22 cellular contexts compared by ENCODE assay signal in the genomic region with DNA sequence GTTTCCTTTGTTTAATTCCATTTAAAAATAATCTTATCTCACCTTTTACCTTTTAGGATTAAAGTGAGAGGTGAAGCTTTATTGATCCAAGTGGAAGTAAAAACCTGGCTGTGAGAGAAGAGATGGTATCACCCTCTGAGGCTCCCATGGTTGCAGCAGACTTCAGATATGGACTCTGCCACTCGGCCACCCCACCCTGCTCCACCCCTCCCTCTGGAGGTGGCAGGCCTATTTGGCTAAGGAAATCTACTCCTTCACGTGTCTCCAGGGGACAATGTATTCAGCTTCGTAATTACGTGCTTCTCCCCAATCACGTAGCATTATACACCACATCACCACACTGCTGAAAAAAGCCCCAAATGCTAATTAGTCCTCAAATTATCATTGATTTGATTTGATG.
DNase-seq lines count a peak whose midpoint lies in the region; ATAC-seq and TF ChIP-seq lines count a peak whose summit lies in the region.
"Had no signal": no experiment of that assay in that cellular context is flagged by ENCODE, and none has a peak within 500 bp of the region (broad histone marks: within the 10 kb centered on the region; RNA-seq: fewer than 3 reads in every experiment).

No MANE protein-coding gene starts in this region.

- H3K36me3 ChIP-seq in GM23338 (ENCODE audit: insufficient read depth): peaks cover 4% of the 10 kb centered on the region; the same call in 1 of the 2 replicates
- no peaks in the 10 kb centered on the region for H3K36me3 ChIP-seq in naive thymus-derived CD4-positive, alpha-beta T cell (ENCODE audit: control insufficient read depth in 2 of 3, insufficient read depth in 3 of 3, low read length in 3 of 3)
- H3K36me3 ChIP-seq: MG63 had no signal

- no peaks in the 10 kb centered on the region for H3K36me3 Mint-ChIP-seq in CD4-positive, alpha-beta T cell (ENCODE audit: low read depth)
- H3K36me3 Mint-ChIP-seq in GM23338 (ENCODE audit: low read depth): peaks cover 10% of the 10 kb centered on the region; the same call in 2 of the 3 replicates
- H3K36me3 Mint-ChIP-seq in naive thymus-derived CD4-positive, alpha-beta T cell: peaks cover 0 to 8% (median 6%) of the 10 kb centered on the region in 5 donors
- H3K36me3 Mint-ChIP-seq in activated T-cell treated with anti-CD3 and anti-CD28 coated beads, Interleukin-2, amount 50 U/mL, for 4 hours (ENCODE audit: insufficient read depth): peaks cover 4% of the 10 kb centered on the region

- H3K4me3 Mint-ChIP-seq in CD4-positive, alpha-beta T cell: no peak overlapping the region
- no peak overlapping the region for H3K4me3 Mint-ChIP-seq in GM23338
- peak overlapping the region in 3 of 10 donors; percentile 14 to 34 (median 20) for H3K4me3 Mint-ChIP-seq in naive thymus-derived CD4-positive, alpha-beta T cell
- H3K4me3 Mint-ChIP-seq in activated T-cell treated with anti-CD3 and anti-CD28 coated beads, Interleukin-2, amount 50 U/mL, for 4 hours: no peak overlapping the region
- H3K4me3 Mint-ChIP-seq: H9 had no signal

- H3K27me3 ChIP-seq in CD4-positive, alpha-beta T cell (ENCODE audit: control insufficient read depth, insufficient read depth, low read length): no peaks in the 10 kb centered on the region
- H3K27me3 ChIP-seq in GM23338 (ENCODE audit: insufficient read depth): no peaks in the 10 kb centered on the region
- no peaks in the 10 kb centered on the region for H3K27me3 ChIP-seq in naive thymus-derived CD4-positive, alpha-beta T cell (ENCODE audit: control insufficient read depth in 2 of 2, insufficient read depth in 2 of 2, low read length in 2 of 2)
- H3K27me3 ChIP-seq: MG63 had no signal

- no peak for ATAC-seq in CD4-positive, alpha-beta T cell (ENCODE audit: poor library complexity)
- peak; percentile 65 for ATAC-seq in GM23338
- no peak for ATAC-seq in naive thymus-derived CD4-positive, alpha-beta T cell
- ATAC-seq in left cardiac atrium: no peak
- no peak for ATAC-seq in activated T-cell treated with anti-CD3 and anti-CD28 coated beads, Interleukin-2, amount 50 U/mL, for 4 hours
- ATAC-seq: HepG2, K562, SK-N-SH treated with all-trans-retinoic acid at 6 μM for 48 hours had no signal

- no peak overlapping the region for H3K4me3 ChIP-seq in GM23338
- no peak overlapping the region for H3K4me3 ChIP-seq in naive thymus-derived CD4-positive, alpha-beta T cell (ENCODE audit: low read length)
- H3K4me3 ChIP-seq: K562, MG63 had no signal

- H3K4me2 ChIP-seq in GM23338: no peak overlapping the region

- CTCF ChIA-PET in CD4-positive, alpha-beta T cell (lab: Charles Lee): no interaction called here
- CTCF ChIA-PET in naive thymus-derived CD4-positive, alpha-beta T cell (lab: Charles Lee): interaction anchor here (0.6 to 1.0 kb wide), 2 partner anchors 13 to 276 kb away, joined by 3 read pairs; no protein-coding TSS in a partner anchor

- no peaks in the 10 kb centered on the region for H3K27me3 Mint-ChIP-seq in CD4-positive, alpha-beta T cell
- H3K27me3 Mint-ChIP-seq in GM23338 (ENCODE audit: insufficient read depth, low read depth, poor library complexity): peaks cover 2% of the 10 kb centered on the region
- H3K27me3 Mint-ChIP-seq in naive thymus-derived CD4-positive, alpha-beta T cell: peaks cover 0 to under 1% (median 0%) of the 10 kb centered on the region in 5 donors
- no peaks in the 10 kb centered on the region for H3K27me3 Mint-ChIP-seq in activated T-cell treated with anti-CD3 and anti-CD28 coated beads, Interleukin-2, amount 50 U/mL, for 4 hours (ENCODE audit: low read depth)

- H3K27ac ChIP-seq in CD4-positive, alpha-beta T cell (ENCODE audit: low read depth, low read length): no peak overlapping the region
- H3K27ac ChIP-seq in GM23338 (ENCODE audit: low read depth): no peak overlapping the region
- no peak overlapping the region for H3K27ac ChIP-seq in naive thymus-derived CD4-positive, alpha-beta T cell (ENCODE audit: low read depth, low read length)
- H3K27ac ChIP-seq: C4-2B, RWPE1 had no signal

- H3F3A ChIP-seq in GM23338 (replicated peaks; ENCODE audit: low read depth): no peaks in the 10 kb centered on the region

- H3K9me2 ChIP-seq in GM23338 (ENCODE audit: insufficient read depth): no peaks in the 10 kb centered on the region

- peak overlapping the region; percentile 64 for H3K27ac Mint-ChIP-seq in CD4-positive, alpha-beta T cell
- H3K27ac Mint-ChIP-seq in GM23338: no peak overlapping the region
- H3K27ac Mint-ChIP-seq in naive thymus-derived CD4-positive, alpha-beta T cell: peak overlapping the region in 7 of 9 donors; percentile 74 to 89 (median 82)
- H3K27ac Mint-ChIP-seq: H9 had no signal

- no peak for DNase-seq in CD4-positive, alpha-beta T cell
- DNase-seq in GM23338 (ENCODE audit: low spot score) (peak; percentile 9), SK-N-DZ (ENCODE audit: low spot score) (peak; percentile 12), left cardiac atrium (no peak), NCI-H2196 (lab: John Stamatoyannopoulos, UW; ENCODE audit: unreplicated experiment) (no peak)
- no peak for DNase-seq in naive thymus-derived CD4-positive, alpha-beta T cell
- DNase-seq in activated T-cell treated with anti-CD3 and anti-CD28 coated beads, Interleukin-2, amount 50 U/mL, for 48 hours: no peak
- DNase-seq in activated T-cell treated with anti-CD3 and anti-CD28 coated beads, Interleukin-2, amount 50 U/mL, for 4 hours: no peak
- DNase-seq: EL; GF-D8; H9; MG63; NCI-H2029 treated with DMSO at 0.1 percent for 48 hours; NCI-H2171; NCI-H446; NK-92 treated with Interleukin-12 subunit alpha and Interleukin-12 subunit beta, amount 100 ng/mL, for 24 hours; SHP77 treated with DMSO at 0.1 percent for 48 hours had no signal

- H3K79me2 ChIP-seq in GM23338 (replicated peaks; ENCODE audit: insufficient read depth): no peaks in the 10 kb centered on the region

- intact Hi-C loops in CD4-positive, alpha-beta T cell (cut with DNase I, micrococcal nuclease): loop anchor here in 1 of 2 experiments (1.0 kb wide), 1 partner anchor 27 kb away; no protein-coding TSS in a partner anchor
- intact Hi-C loops in naive thymus-derived CD4-positive, alpha-beta T cell (cut with micrococcal nuclease): loop anchor here in 1 of 2 donors (10.0 kb wide), 1 partner anchor 219 kb away; a partner anchor contains a TSS
- intact Hi-C loops in left cardiac atrium (cut with DNase I): no loop called here

- H3K4me1 ChIP-seq in GM23338 (ENCODE audit: insufficient read depth): no peaks in the 10 kb centered on the region
- H3K4me1 ChIP-seq in naive thymus-derived CD4-positive, alpha-beta T cell (ENCODE audit: control insufficient read depth in 2 of 2, insufficient read depth in 2 of 2, low read length in 2 of 2): peaks cover 0 to 20% of the 10 kb centered on the region in 2 donors

- no peaks in the 10 kb centered on the region for H3K9me3 ChIP-seq in CD4-positive, alpha-beta T cell (ENCODE audit: control insufficient read depth, low read length)
- H3K9me3 ChIP-seq in naive thymus-derived CD4-positive, alpha-beta T cell (ENCODE audit: control insufficient read depth in 2 of 3, low read length in 3 of 3): no peaks in the 10 kb centered on the region
- H3K9me3 ChIP-seq: MG63 had no signal

- H3K9me3 Mint-ChIP-seq in CD4-positive, alpha-beta T cell: no peaks in the 10 kb centered on the region
- H3K9me3 Mint-ChIP-seq in GM23338: peaks cover 25% of the 10 kb centered on the region
- peaks cover 0 to 17% (median 5%) of the 10 kb centered on the region in 11 donors for H3K9me3 Mint-ChIP-seq in naive thymus-derived CD4-positive, alpha-beta T cell
- peaks cover 7% of the 10 kb centered on the region for H3K9me3 Mint-ChIP-seq in activated T-cell treated with anti-CD3 and anti-CD28 coated beads, Interleukin-2, amount 50 U/mL, for 4 hours

- no peak overlapping the region for H2AFZ ChIP-seq in GM23338

- POLR2A ChIA-PET in CD4-positive, alpha-beta T cell (lab: Charles Lee): no interaction called here
- POLR2A ChIA-PET in naive thymus-derived CD4-positive, alpha-beta T cell (lab: Charles Lee): interaction anchor here (1.3 kb wide), 1 partner anchor 221 kb away, joined by 4 read pairs; a partner anchor contains a TSS

- no peaks in the 10 kb centered on the region for H4K20me1 ChIP-seq in GM23338 (replicated peaks; ENCODE audit: insufficient read depth)

- TF ChIP-seq CTCF in CD4-positive, alpha-beta T cell (IDR thresholded peaks at IDR 0.05): no peak
- TF ChIP-seq CTCF in GM23338 (conservative IDR thresholded peaks at IDR 0.05; ENCODE audit: low read depth in 2 of 2): no peak

- H3K4me1 Mint-ChIP-seq in CD4-positive, alpha-beta T cell (ENCODE audit: low read depth): peaks cover 22% of the 10 kb centered on the region
- H3K4me1 Mint-ChIP-seq in GM23338: no peaks in the 10 kb centered on the region
- H3K4me1 Mint-ChIP-seq in naive thymus-derived CD4-positive, alpha-beta T cell: peaks cover 0 to 69% (median 38%) of the 10 kb centered on the region in 7 donors
- peaks cover 6% of the 10 kb centered on the region for H3K4me1 Mint-ChIP-seq in activated T-cell treated with anti-CD3 and anti-CD28 coated beads, Interleukin-2, amount 50 U/mL, for 4 hours (ENCODE audit: low read depth)

TF ChIP-seq in GM23338, 12 proteins besides CTCF, POLR2A, EP300 and RAD21 (continues in another document):
- TF ChIP-seq CREB1 (CRISPR knock-in tag; IDR thresholded peaks at IDR 0.05; ENCODE audit: low read depth) (no peak), POLR2AphosphoS5 (IDR thresholded peaks at IDR 0.05; ENCODE audit: low read depth) (no peak), NANOG (IDR thresholded peaks at IDR 0.05; ENCODE audit: borderline replicate concordance) (no peak)
- TF ChIP-seq, protein P1, sequence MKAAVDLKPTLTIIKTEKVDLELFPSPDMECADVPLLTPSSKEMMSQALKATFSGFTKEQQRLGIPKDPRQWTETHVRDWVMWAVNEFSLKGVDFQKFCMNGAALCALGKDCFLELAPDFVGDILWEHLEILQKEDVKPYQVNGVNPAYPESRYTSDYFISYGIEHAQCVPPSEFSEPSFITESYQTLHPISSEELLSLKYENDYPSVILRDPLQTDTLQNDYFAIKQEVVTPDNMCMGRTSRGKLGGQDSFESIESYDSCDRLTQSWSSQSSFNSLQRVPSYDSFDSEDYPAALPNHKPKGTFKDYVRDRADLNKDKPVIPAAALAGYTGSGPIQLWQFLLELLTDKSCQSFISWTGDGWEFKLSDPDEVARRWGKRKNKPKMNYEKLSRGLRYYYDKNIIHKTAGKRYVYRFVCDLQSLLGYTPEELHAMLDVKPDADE (IDR thresholded peaks at IDR 0.05): no peak

Comparison
In these comparisons a context has a peak if more than half of its experiments do, and no peak if none do; other contexts are left out.
1. DNase-seq: peak in GM23338 (single experiment) and SK-N-DZ (single experiment); none in CD4-positive, alpha-beta T cell (0 of 10), naive thymus-derived CD4-positive, alpha-beta T cell (0 of 9), left cardiac atrium (single experiment), activated T-cell treated with anti-CD3 and anti-CD28 coated beads, Interleukin-2, amount 50 U/mL, for 48 hours (0 of 2), activated T-cell treated with anti-CD3 and anti-CD28 coated beads, Interleukin-2, amount 50 U/mL, for 4 hours (single experiment) and NCI-H2196 (single experiment).